ENCODE assay signal across 8 cellular contexts in genomic region chr16:380837-381787, GRCh38. TPM values are rescaled to one million over a fixed set of nuclear protein-coding genes. Genes with fewer than 3 reads are reported as not detected.
DNase-seq lines count a peak whose midpoint lies in the region; ATAC-seq, FAIRE-seq and TF ChIP-seq lines count a peak whose summit lies in the region.

No MANE protein-coding gene starts in this region.

- TF ChIP-seq POLR2A in endothelial cell of umbilical vein (IDR thresholded peaks at IDR 0.05; ENCODE audit: low read depth, low read length), result no peak

- no peaks in the 10 kb centered on the region for H3K36me3 Mint-ChIP-seq in natural killer cell

- ATAC-seq in HG02623 (IDR thresholded peaks at IDR 0.05; ENCODE audit: unreplicated experiment) (peak; percentile 19), natural killer cell (peak in 2 of 3 donors; percentile 2 to 30)

- TF ChIP-seq RAD21 in SK-N-SH (IDR thresholded peaks at IDR 0.05; ENCODE audit: low read length), result no peak

- TF ChIP-seq EP300 in SK-N-SH (IDR thresholded peaks at IDR 0.05; ENCODE audit: borderline replicate concordance in 1 of 2, low read depth in 1 of 2, low read length in 1 of 2), result no peak

- no peaks in the 10 kb centered on the region for H3F3A ChIP-seq in SK-N-SH (replicated peaks; ENCODE audit: insufficient read depth)

- H3K9me2 ChIP-seq in SK-N-SH, result no peaks in the 10 kb centered on the region

- dilution Hi-C loops in endothelial cell of umbilical vein (cut with MboI; ENCODE audit: extremely low pct_ligation_motif_present, low sequenced_read_pairs), result no loop called here

- H3K4me2 ChIP-seq in SK-N-SH (peak overlapping the region; percentile 97), endothelial cell of umbilical vein (ENCODE audit: insufficient read depth, low read length) (peak overlapping the region; percentile 47)

- POLR2A ChIA-PET in SK-N-SH (lab: Yijun Ruan, JAX), result interaction anchor here (0.6 to 1.6 kb wide), 3 partner anchors 10 to 185 kb away, joined by 3 to 4 read pairs (median 4); partner anchors contain the start of gene MRPL28
- POLR2A ChIA-PET in endothelial cell of umbilical vein (lab: Charles Lee), result no interaction called here

- TSS peak; percentile 14 for BruUV-seq in endothelial cell of umbilical vein (replicated peaks; lab: Mats Ljungman, UMichigan)

- H3K27me3 ChIP-seq in SK-N-SH (ENCODE audit: insufficient read depth), result no peaks in the 10 kb centered on the region
- H3K27me3 ChIP-seq in endothelial cell of umbilical vein (ENCODE audit: control insufficient read depth in 2 of 2, insufficient read depth in 2 of 2, low read length in 2 of 2), result no peaks in the 10 kb centered on the region

- no peak for TF ChIP-seq CTCF in SK-N-SH (IDR thresholded peaks at IDR 0.05)
- TF ChIP-seq CTCF in endothelial cell of umbilical vein (IDR thresholded peaks at IDR 0.05; ENCODE audit: extremely low read depth in 1 of 2, insufficient read depth in 1 of 2, low read depth in 1 of 2, low read length in 2 of 2), result no peak
- TF ChIP-seq CTCF in natural killer cell (IDR thresholded peaks at IDR 0.05), result no peak

- peak overlapping the region; percentile 72 for H3K4me3 Mint-ChIP-seq in natural killer cell

- peaks cover 17% of the 10 kb centered on the region for H4K20me1 ChIP-seq in SK-N-SH (ENCODE audit: insufficient read depth)
- H4K20me1 ChIP-seq in endothelial cell of umbilical vein (replicated peaks; ENCODE audit: control insufficient read depth, extremely low read depth, insufficient read depth, low read length), result no peaks in the 10 kb centered on the region

- peaks cover 0 to 15% of the 10 kb centered on the region in 2 experiments for H3K36me3 ChIP-seq in SK-N-SH (replicated peaks in 1 of 2; ENCODE audit: control insufficient read depth in 1 of 2, insufficient read depth in 2 of 2, low read length in 1 of 2)
- H3K36me3 ChIP-seq in endothelial cell of umbilical vein (ENCODE audit: control insufficient read depth in 2 of 2, extremely low read depth in 1 of 2, insufficient read depth in 2 of 2, low read length in 2 of 2), result peaks cover 0 to 17% of the 10 kb centered on the region in 2 experiments

- H3K27me3 Mint-ChIP-seq in natural killer cell (ENCODE audit: low read depth in 2 of 2), result no peaks in the 10 kb centered on the region

- H3K4me3 ChIP-seq in SK-N-SH (ENCODE audit: low read depth in 2 of 2, low read length in 1 of 2) (peak overlapping the region; percentile 80 to 86), endothelial cell of umbilical vein (replicated peaks in 1 of 3; ENCODE audit: insufficient read depth in 1 of 3, low read depth in 1 of 3, low read length in 3 of 3) (peak overlapping the region; percentile 60 to 93 (median 83))

- no peaks in the 10 kb centered on the region for H3K9me1 ChIP-seq in endothelial cell of umbilical vein (replicated peaks; ENCODE audit: control insufficient read depth, extremely low read depth, insufficient read depth, low read length)

- no peaks in the 10 kb centered on the region for H3K9me3 Mint-ChIP-seq in natural killer cell

- H3K27ac ChIP-seq in SK-N-SH (ENCODE audit: low read depth in 2 of 2, low read length in 1 of 2) (peak overlapping the region; percentile 30 to 68; a peak in 3 of 4 replicates), endothelial cell of umbilical vein (ENCODE audit: insufficient read depth, low read depth, low read length) (no peak overlapping the region)

- DNase-seq in NCI-H1417 (lab: John Stamatoyannopoulos, UW) (peak; percentile 48 to 69 (median 50)), NCI-H1417 treated with DMSO at 0.1 percent for 48 hours (lab: John Stamatoyannopoulos, UW) (no peak), SK-N-SH (peak; percentile 77), endothelial cell of umbilical vein (ENCODE audit: low read depth, low spot score) (no peak), natural killer cell (no peak), HuH-7.5 (ENCODE audit: low spot score) (no peak)
- no peak for DNase-seq in stimulated activated CD4-positive, alpha-beta T cell treated with anti-CD3 and anti-CD28 coated beads, Interleukin-15, amount 100 ng/mL, for 24 hours

- H3K9ac ChIP-seq in SK-N-SH, result peak overlapping the region; percentile 88
- H3K9ac ChIP-seq in endothelial cell of umbilical vein (replicated peaks; ENCODE audit: extremely low read depth, insufficient read depth, low read length), result peak overlapping the region; percentile 64

- peak; percentile 63 for FAIRE-seq in endothelial cell of umbilical vein (lab: Jason Lieb, UNC)

- no peak overlapping the region for H3K27ac Mint-ChIP-seq in natural killer cell

- WGBS in SK-N-SH (ENCODE audit: low lambda C conversion rate), result 4% methylated on average over 19 of the region's 83 CpGs

- CTCF ChIA-PET in SK-N-SH (lab: Yijun Ruan, JAX), result interaction anchor here (0.9 to 1.8 kb wide), 3 partner anchors 10 to 96 kb away, joined by 3 to 9 read pairs (median 9); partner anchors contain the start of gene MRPL28
- CTCF ChIA-PET in endothelial cell of umbilical vein (lab: Charles Lee), result interaction anchor here (1.9 to 2.5 kb wide), 3 partner anchors 17 to 107 kb away, joined by 4 to 8 read pairs (median 7); no protein-coding TSS in a partner anchor

- H3K4me1 Mint-ChIP-seq in natural killer cell, result peaks cover 10 to 24% of the 10 kb centered on the region in 2 donors

- H3K79me2 ChIP-seq in SK-N-SH (ENCODE audit: insufficient read depth), result peaks cover 29% of the 10 kb centered on the region
- peaks cover 26% of the 10 kb centered on the region for H3K79me2 ChIP-seq in endothelial cell of umbilical vein (ENCODE audit: control insufficient read depth, insufficient read depth, low read length)

- H2AFZ ChIP-seq in SK-N-SH (ENCODE audit: low read depth), result no peak overlapping the region
- peak overlapping the region; percentile 45 for H2AFZ ChIP-seq in endothelial cell of umbilical vein (ENCODE audit: low read depth, low read length)

- peaks cover 5 to 23% of the 10 kb centered on the region in 2 experiments; a peak in 2 of 4 replicates for H3K4me1 ChIP-seq in SK-N-SH (ENCODE audit: control insufficient read depth in 1 of 2, insufficient read depth in 2 of 2, low read depth in 1 of 2, low read length in 1 of 2)
- peaks cover 20% of the 10 kb centered on the region for H3K4me1 ChIP-seq in endothelial cell of umbilical vein (ENCODE audit: control insufficient read depth, extremely low read depth, insufficient read depth, low read length)

- intact Hi-C loops in endothelial cell of umbilical vein (cut with micrococcal nuclease), result loop anchor here (1.0 kb wide), 1 partner anchor 11 kb away; the partner anchor contains the start of gene MRPL28
- intact Hi-C loops in natural killer cell (cut with micrococcal nuclease), result no loop called here

- H3K9me3 ChIP-seq in SK-N-SH, result no peaks in the 10 kb centered on the region
- H3K9me3 ChIP-seq in endothelial cell of umbilical vein (replicated peaks; ENCODE audit: control insufficient read depth, insufficient read depth, low read length), result no peaks in the 10 kb centered on the region

RNA-seq across cellular contexts. Expression of gene PGAP6, which starts 0.7 kb away (rescaled TPM):
- polyA plus RNA-seq in SK-N-SH (2012; rRNA removed) (133 and 166 TPM in 2 replicates), endothelial cell of umbilical vein (365 and 484 TPM in 2 replicates)
- 36.0 and 79.9 TPM in 2 replicates for polyA plus RNA-seq in SK-N-SH (2012; cell fraction: cytosol; rRNA removed)
- 268 and 315 TPM in 2 replicates for polyA plus RNA-seq in SK-N-SH (2012; cell fraction: nucleus; rRNA removed)
- total RNA-seq in endothelial cell of umbilical vein (88.1 and 89.8 TPM in 2 replicates), natural killer cell (10 to 100 TPM; 48.0 to 66.7 (median 54.2) TPM)
- 169 and 201 TPM in 2 replicates for polyA plus RNA-seq in endothelial cell of umbilical vein (2011; cell fraction: cytosol; rRNA removed)
- polyA plus RNA-seq in endothelial cell of umbilical vein (2011; cell fraction: nucleus; rRNA removed), result 127 and 155 TPM in 2 replicates
- 90.7 and 148 TPM in 2 replicates for polyA plus RNA-seq in endothelial cell of umbilical vein (2012)
- polyA minus RNA-seq in endothelial cell of umbilical vein, result 166 and 233 TPM in 2 replicates
- 27.0 TPM for polyA minus RNA-seq in endothelial cell of umbilical vein (2011; cell fraction: cytosol; rRNA and poly(A)+ RNA removed)
- polyA minus RNA-seq in endothelial cell of umbilical vein (2011; cell fraction: nucleus; rRNA and poly(A)+ RNA removed), result 51.9 and 54.7 TPM in 2 replicates

RNA-seq across cellular contexts. Expression of gene MRPL28, which starts 10.8 kb away (rescaled TPM):
- polyA plus RNA-seq in SK-N-SH (2012; rRNA removed) (266 and 320 TPM in 2 replicates), endothelial cell of umbilical vein (180 and 198 TPM in 2 replicates)
- polyA plus RNA-seq in SK-N-SH (2012; cell fraction: cytosol; rRNA removed), result 181 and 235 TPM in 2 replicates
- polyA plus RNA-seq in SK-N-SH (2012; cell fraction: nucleus; rRNA removed), result 203 and 269 TPM in 2 replicates
- total RNA-seq in endothelial cell of umbilical vein (86.3 and 104 TPM in 2 replicates), natural killer cell (10 to 100 TPM; 33.9 to 38.9 (median 37.5) TPM)
- 158 and 211 TPM in 2 replicates for polyA plus RNA-seq in endothelial cell of umbilical vein (2011; cell fraction: cytosol; rRNA removed)
- 82.8 and 92.3 TPM in 2 replicates for polyA plus RNA-seq in endothelial cell of umbilical vein (2011; cell fraction: nucleus; rRNA removed)
- 88.7 and 102 TPM in 2 replicates for polyA plus RNA-seq in endothelial cell of umbilical vein (2012)
- polyA minus RNA-seq in endothelial cell of umbilical vein, result 57.6 and 61.2 TPM in 2 replicates
- polyA minus RNA-seq in endothelial cell of umbilical vein (2011; cell fraction: cytosol; rRNA and poly(A)+ RNA removed), result 48.4 TPM
- polyA minus RNA-seq in endothelial cell of umbilical vein (2011; cell fraction: nucleus; rRNA and poly(A)+ RNA removed), result 10.6 and 16.3 TPM in 2 replicates

RNA-seq across cellular contexts. Expression of gene NME4, which starts 15.9 kb away (rescaled TPM):
- polyA plus RNA-seq in SK-N-SH (2012; rRNA removed), result 417 and 509 TPM in 2 replicates
- 206 and 304 TPM in 2 replicates for polyA plus RNA-seq in SK-N-SH (2012; cell fraction: cytosol; rRNA removed)
- 278 and 300 TPM in 2 replicates for polyA plus RNA-seq in SK-N-SH (2012; cell fraction: nucleus; rRNA removed)
- total RNA-seq in endothelial cell of umbilical vein, result 166 and 170 TPM in 2 replicates
- 264 and 412 TPM in 2 replicates for polyA plus RNA-seq in endothelial cell of umbilical vein
- 190 and 214 TPM in 2 replicates for polyA plus RNA-seq in endothelial cell of umbilical vein (2011; cell fraction: cytosol; rRNA removed)
- 111 and 145 TPM in 2 replicates for polyA plus RNA-seq in endothelial cell of umbilical vein (2011; cell fraction: nucleus; rRNA removed)
- 180 and 258 TPM in 2 replicates for polyA plus RNA-seq in endothelial cell of umbilical vein (2012)
- polyA minus RNA-seq in endothelial cell of umbilical vein, result 70.2 and 79.0 TPM in 2 replicates
- polyA minus RNA-seq in endothelial cell of umbilical vein (2011; cell fraction: cytosol; rRNA and poly(A)+ RNA removed), result 15.6 TPM
- 21.5 and 33.0 TPM in 2 replicates for polyA minus RNA-seq in endothelial cell of umbilical vein (2011; cell fraction: nucleus; rRNA and poly(A)+ RNA removed)
- total RNA-seq in natural killer cell, result 10 to 100 TPM; 10.7 to 27.4 (median 25.4) TPM

RNA-seq across cellular contexts. Expression of gene DECR2, which starts 20.6 kb away (rescaled TPM):
- 53.0 and 56.6 TPM in 2 replicates for polyA plus RNA-seq in SK-N-SH (2012; rRNA removed)
- 14.3 and 25.0 TPM in 2 replicates for polyA plus RNA-seq in SK-N-SH (2012; cell fraction: cytosol; rRNA removed)
- polyA plus RNA-seq in SK-N-SH (2012; cell fraction: nucleus; rRNA removed), result 214 and 256 TPM in 2 replicates
- 23.1 and 28.3 TPM in 2 replicates for total RNA-seq in endothelial cell of umbilical vein
- polyA plus RNA-seq in endothelial cell of umbilical vein, result 46.5 and 61.7 TPM in 2 replicates
- 19.8 and 30.3 TPM in 2 replicates for polyA plus RNA-seq in endothelial cell of umbilical vein (2011; cell fraction: cytosol; rRNA removed)
- 82.4 and 87.1 TPM in 2 replicates for polyA plus RNA-seq in endothelial cell of umbilical vein (2011; cell fraction: nucleus; rRNA removed)
- polyA plus RNA-seq in endothelial cell of umbilical vein (2012), result 16.7 and 26.2 TPM in 2 replicates
- 13.3 and 20.1 TPM in 2 replicates for polyA minus RNA-seq in endothelial cell of umbilical vein
- 17.4 TPM for polyA minus RNA-seq in endothelial cell of umbilical vein (2011; cell fraction: cytosol; rRNA and poly(A)+ RNA removed)
- 12.1 and 15.1 TPM in 2 replicates for polyA minus RNA-seq in endothelial cell of umbilical vein (2011; cell fraction: nucleus; rRNA and poly(A)+ RNA removed)
- total RNA-seq in natural killer cell, result 10 to 100 TPM in 2 of 3 donors, 1 to 10 TPM in 1; 9.5 to 13.0 (median 12.9) TPM

RNA-seq across cellular contexts. Expression of gene AXIN1, which starts 28.6 kb away (rescaled TPM):
- polyA plus RNA-seq in SK-N-SH (2012; rRNA removed) (12.5 and 19.9 TPM in 2 replicates), endothelial cell of umbilical vein (8.0 and 8.3 TPM in 2 replicates)
- polyA plus RNA-seq in SK-N-SH (2012; cell fraction: cytosol; rRNA removed), result 14.9 and 21.4 TPM in 2 replicates
- polyA plus RNA-seq in SK-N-SH (2012; cell fraction: nucleus; rRNA removed), result 26.8 and 32.0 TPM in 2 replicates
- total RNA-seq in endothelial cell of umbilical vein (21.1 and 21.9 TPM in 2 replicates), natural killer cell (100 to 1,000 TPM; 100 to 122 (median 106) TPM)
- polyA plus RNA-seq in endothelial cell of umbilical vein (2011; cell fraction: cytosol; rRNA removed), result 9.3 and 11.9 TPM in 2 replicates
- 16.8 and 17.6 TPM in 2 replicates for polyA plus RNA-seq in endothelial cell of umbilical vein (2011; cell fraction: nucleus; rRNA removed)
- 11.3 and 17.0 TPM in 2 replicates for polyA plus RNA-seq in endothelial cell of umbilical vein (2012)
- polyA minus RNA-seq in endothelial cell of umbilical vein, result 7.0 and 8.0 TPM in 2 replicates
- 21.3 TPM for polyA minus RNA-seq in endothelial cell of umbilical vein (2011; cell fraction: cytosol; rRNA and poly(A)+ RNA removed)
- polyA minus RNA-seq in endothelial cell of umbilical vein (2011; cell fraction: nucleus; rRNA and poly(A)+ RNA removed), result 7.1 and 8.7 TPM in 2 replicates

Comparison
In these comparisons a context has a peak if more than half of its experiments do, and no peak if none do; other contexts are left out.
1. DNase-seq: peak in NCI-H1417 (3 of 3) and SK-N-SH (single experiment); none in NCI-H1417 treated with DMSO at 0.1 percent for 48 hours (single experiment), endothelial cell of umbilical vein (single experiment), natural killer cell (single experiment), stimulated activated CD4-positive, alpha-beta T cell treated with anti-CD3 and anti-CD28 coated beads, Interleukin-15, amount 100 ng/mL, for 24 hours (single experiment) and HuH-7.5 (single experiment).